1 cellular context compared by ENCODE assay signal in genomic region chr6:25642667-25643328, GRCh38.
TF ChIP-seq lines count a peak whose summit lies in the region.

No MANE protein-coding gene starts in this region.

TF ChIP-seq in HepG2, 621 proteins besides CTCF, POLR2A, EP300 and RAD21 (continued from another document):
- TF ChIP-seq, protein P1, sequence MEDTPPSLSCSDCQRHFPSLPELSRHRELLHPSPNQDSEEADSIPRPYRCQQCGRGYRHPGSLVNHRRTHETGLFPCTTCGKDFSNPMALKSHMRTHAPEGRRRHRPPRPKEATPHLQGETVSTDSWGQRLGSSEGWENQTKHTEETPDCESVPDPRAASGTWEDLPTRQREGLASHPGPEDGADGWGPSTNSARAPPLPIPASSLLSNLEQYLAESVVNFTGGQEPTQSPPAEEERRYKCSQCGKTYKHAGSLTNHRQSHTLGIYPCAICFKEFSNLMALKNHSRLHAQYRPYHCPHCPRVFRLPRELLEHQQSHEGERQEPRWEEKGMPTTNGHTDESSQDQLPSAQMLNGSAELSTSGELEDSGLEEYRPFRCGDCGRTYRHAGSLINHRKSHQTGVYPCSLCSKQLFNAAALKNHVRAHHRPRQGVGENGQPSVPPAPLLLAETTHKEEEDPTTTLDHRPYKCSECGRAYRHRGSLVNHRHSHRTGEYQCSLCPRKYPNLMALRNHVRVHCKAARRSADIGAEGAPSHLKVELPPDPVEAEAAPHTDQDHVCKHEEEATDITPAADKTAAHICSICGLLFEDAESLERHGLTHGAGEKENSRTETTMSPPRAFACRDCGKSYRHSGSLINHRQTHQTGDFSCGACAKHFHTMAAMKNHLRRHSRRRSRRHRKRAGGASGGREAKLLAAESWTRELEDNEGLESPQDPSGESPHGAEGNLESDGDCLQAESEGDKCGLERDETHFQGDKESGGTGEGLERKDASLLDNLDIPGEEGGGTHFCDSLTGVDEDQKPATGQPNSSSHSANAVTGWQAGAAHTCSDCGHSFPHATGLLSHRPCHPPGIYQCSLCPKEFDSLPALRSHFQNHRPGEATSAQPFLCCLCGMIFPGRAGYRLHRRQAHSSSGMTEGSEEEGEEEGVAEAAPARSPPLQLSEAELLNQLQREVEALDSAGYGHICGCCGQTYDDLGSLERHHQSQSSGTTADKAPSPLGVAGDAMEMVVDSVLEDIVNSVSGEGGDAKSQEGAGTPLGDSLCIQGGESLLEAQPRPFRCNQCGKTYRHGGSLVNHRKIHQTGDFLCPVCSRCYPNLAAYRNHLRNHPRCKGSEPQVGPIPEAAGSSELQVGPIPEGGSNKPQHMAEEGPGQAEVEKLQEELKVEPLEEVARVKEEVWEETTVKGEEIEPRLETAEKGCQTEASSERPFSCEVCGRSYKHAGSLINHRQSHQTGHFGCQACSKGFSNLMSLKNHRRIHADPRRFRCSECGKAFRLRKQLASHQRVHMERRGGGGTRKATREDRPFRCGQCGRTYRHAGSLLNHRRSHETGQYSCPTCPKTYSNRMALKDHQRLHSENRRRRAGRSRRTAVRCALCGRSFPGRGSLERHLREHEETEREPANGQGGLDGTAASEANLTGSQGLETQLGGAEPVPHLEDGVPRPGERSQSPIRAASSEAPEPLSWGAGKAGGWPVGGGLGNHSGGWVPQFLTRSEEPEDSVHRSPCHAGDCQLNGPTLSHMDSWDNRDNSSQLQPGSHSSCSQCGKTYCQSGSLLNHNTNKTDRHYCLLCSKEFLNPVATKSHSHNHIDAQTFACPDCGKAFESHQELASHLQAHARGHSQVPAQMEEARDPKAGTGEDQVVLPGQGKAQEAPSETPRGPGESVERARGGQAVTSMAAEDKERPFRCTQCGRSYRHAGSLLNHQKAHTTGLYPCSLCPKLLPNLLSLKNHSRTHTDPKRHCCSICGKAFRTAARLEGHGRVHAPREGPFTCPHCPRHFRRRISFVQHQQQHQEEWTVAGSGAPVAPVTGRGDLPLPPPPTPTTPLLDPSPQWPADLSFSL (CRISPR knock-in tag; IDR thresholded peaks at IDR 0.05), result 0 out of 2 replicates have a peak, but pooled peaks have one; percentile 44
- TF ChIP-seq CHD4 (IDR thresholded peaks at IDR 0.05; ENCODE audit: borderline replicate concordance, low read length), result peak; percentile 90; the same call in 1 of the 2 replicates
- no peak for TF ChIP-seq CREB1 (IDR thresholded peaks at IDR 0.05)
- TF ChIP-seq CREB1 (CRISPR knock-in tag; IDR thresholded peaks at IDR 0.05), result 0 out of 2 replicates have a peak, but pooled peaks have one; percentile 41
- no peak for TF ChIP-seq ZNF879 (CRISPR knock-in tag; IDR thresholded peaks at IDR 0.05)
- TF ChIP-seq ZSCAN29 (CRISPR knock-in tag; conservative IDR thresholded peaks at IDR 0.05), result 0 out of 2 replicates have a peak, but pooled peaks have one; percentile 75
- no peak for TF ChIP-seq ZNF607 (CRISPR knock-in tag; IDR thresholded peaks at IDR 0.05; ENCODE audit: borderline replicate concordance)
- no peak for TF ChIP-seq RORA (CRISPR knock-in tag; IDR thresholded peaks at IDR 0.05)
- 0 out of 2 replicates have a peak, but pooled peaks have one; percentile 6 for TF ChIP-seq MBD4 (IDR thresholded peaks at IDR 0.05; ENCODE audit: borderline replicate concordance, low read length)
- peak; percentile 70; the same call in 1 of the 2 replicates for TF ChIP-seq SSRP1 (CRISPR knock-in tag; IDR thresholded peaks at IDR 0.05)
- TF ChIP-seq LCORL (IDR thresholded peaks at IDR 0.05), result no peak
- TF ChIP-seq LCORL (CRISPR knock-in tag; IDR thresholded peaks at IDR 0.05), result 0 out of 2 replicates have a peak, but pooled peaks have one; percentile 14
- TF ChIP-seq EHMT2 (IDR thresholded peaks at IDR 0.05; ENCODE audit: borderline replicate concordance, low read depth, low read length), result peak; percentile 70
- TF ChIP-seq ADNP (CRISPR knock-in tag; IDR thresholded peaks at IDR 0.05), result peak; percentile 94
- peak; percentile 99 for TF ChIP-seq ZNF629 (CRISPR knock-in tag; conservative IDR thresholded peaks at IDR 0.05)
- no peak for TF ChIP-seq ZNF329 (CRISPR knock-in tag; IDR thresholded peaks at IDR 0.05; ENCODE audit: low read depth)
- no peak for TF ChIP-seq ZNF788 (CRISPR knock-in tag; IDR thresholded peaks at IDR 0.05; ENCODE audit: borderline replicate concordance)
TF ChIP-seq in HepG2: peak in this region for 29.
